31 cellular contexts compared by ENCODE assay signal in genomic region chr4:15385928-15386327, GRCh38. TPM values are rescaled to one million over a fixed set of nuclear protein-coding genes. Genes with fewer than 3 reads are reported as not detected.
DNase-seq lines count a peak whose midpoint lies in the region; ATAC-seq and TF ChIP-seq lines count a peak whose summit lies in the region.
"Had no signal": no experiment of that assay in that cellular context is flagged by ENCODE, and none has a peak within 500 bp of the region (broad histone marks: within the 10 kb centered on the region; RNA-seq: fewer than 3 reads in every experiment).

No MANE protein-coding gene starts in this region.

- H3K36me3 ChIP-seq in ascending aorta: no peaks in the 10 kb centered on the region
- no peaks in the 10 kb centered on the region for H3K36me3 ChIP-seq in upper lobe of right lung
- H3K36me3 ChIP-seq: adrenal gland, BLaER1, brain microvascular endothelial cell, colonic mucosa, vagina had no signal

- no peak overlapping the region for H3K4me3 Mint-ChIP-seq in immature natural killer cell
- H3K4me3 Mint-ChIP-seq: activated CD4-positive, alpha-beta memory T cell treated with anti-CD3 and anti-CD28 coated beads for 36 hours; activated naive CD4-positive, alpha-beta T cell treated with anti-CD3 and anti-CD28 coated beads for 36 hours; nephron; T-helper 2 cell treated with Interferon-gamma antibody and Interleukin-4, amounts not matched to agents 5 μg/mL and 100 μg/mL, for 36 hours had no signal

- H3K27ac Mint-ChIP-seq in immature natural killer cell: no peak overlapping the region
- H3K27ac Mint-ChIP-seq: activated CD4-positive, alpha-beta memory T cell treated with anti-CD3 and anti-CD28 coated beads for 36 hours; activated naive CD4-positive, alpha-beta T cell treated with anti-CD3 and anti-CD28 coated beads for 36 hours; nephron; T-helper 2 cell treated with Interferon-gamma antibody and Interleukin-4, amounts not matched to agents 5 μg/mL and 100 μg/mL, for 36 hours had no signal

- peak overlapping the region in 1 of 2 donors; percentile 50 for H3K4me3 ChIP-seq in ascending aorta
- H3K4me3 ChIP-seq in upper lobe of right lung: no peak overlapping the region
- H3K4me3 ChIP-seq: adrenal gland, BLaER1, colonic mucosa, vagina had no signal

- peaks cover 0 to 2% (median 0%) of the 10 kb centered on the region in 6 donors for H3K9me3 Mint-ChIP-seq in immature natural killer cell
- H3K9me3 Mint-ChIP-seq: activated CD4-positive, alpha-beta memory T cell treated with anti-CD3 and anti-CD28 coated beads for 36 hours; activated naive CD4-positive, alpha-beta T cell treated with anti-CD3 and anti-CD28 coated beads for 36 hours; nephron; T-helper 2 cell treated with Interferon-gamma antibody and Interleukin-4, amounts not matched to agents 5 μg/mL and 100 μg/mL, for 36 hours had no signal

- no peaks in the 10 kb centered on the region for H3K4me1 Mint-ChIP-seq in immature natural killer cell

- H3K9me3 ChIP-seq in ascending aorta (no peaks in the 10 kb centered on the region), upper lobe of right lung (no peaks in the 10 kb centered on the region)
- H3K9me3 ChIP-seq: adrenal gland, BLaER1, colonic mucosa, vagina had no signal

- H3K27ac ChIP-seq in ascending aorta: peak overlapping the region; percentile 75 to 86
- no peak overlapping the region for H3K27ac ChIP-seq in upper lobe of right lung
- H3K27ac ChIP-seq: adrenal gland, BLaER1, brain microvascular endothelial cell, colonic mucosa, vagina had no signal

- no peak for TF ChIP-seq CTCF in ascending aorta (IDR thresholded peaks at IDR 0.05)
- no peak for TF ChIP-seq CTCF in upper lobe of right lung (IDR thresholded peaks at IDR 0.05)

- DNase-seq in ascending aorta (ENCODE audit: low spot score in 2 of 2) (peak in 1 of 2 donors; percentile 81), globus pallidus (ENCODE audit: low spot score) (peak; percentile 25), midbrain (lab: John Stamatoyannopoulos, UW) (peak; percentile 8), upper lobe of right lung (no peak), amniotic stem cell (lab: John Stamatoyannopoulos, UW) (no peak), immature natural killer cell (no peak)
- DNase-seq: activated CD4-positive, alpha-beta memory T cell treated with anti-CD3 and anti-CD28 coated beads for 36 hours; activated CD4-positive, CD25-positive, alpha-beta regulatory T cell treated with anti-CD3 and anti-CD28 coated beads, Interleukin-2, amount 50 U/mL, for 72 hours; activated naive CD4-positive, alpha-beta T cell treated with anti-CD3 and anti-CD28 coated beads for 36 hours; adrenal gland; brain microvascular endothelial cell; colonic mucosa; DMS79; effector CD8-positive, alpha-beta T cell; GF-D8; glutamatergic neuron; GOT3; NCI-H1694; NCI-H82; retina; stimulated activated CD4-positive, alpha-beta T cell treated with anti-CD3 and anti-CD28 coated beads, Interleukin-2, amount 100 ng/mL, for 24 hours; stimulated activated naive CD8-positive, alpha-beta T cell treated with anti-CD3 and anti-CD28 coated beads, Interleukin-15, Interleukin-2, amounts not matched to agents 100 U/mL and 50 U/mL, for 24 hours had no signal

- H3K27me3 Mint-ChIP-seq in immature natural killer cell (ENCODE audit: low read depth in 3 of 3): peaks cover 0 to 11% (median 3%) of the 10 kb centered on the region in 3 donors
- H3K27me3 Mint-ChIP-seq: activated CD4-positive, alpha-beta memory T cell treated with anti-CD3 and anti-CD28 coated beads for 36 hours had no signal

- intact Hi-C loops in ascending aorta (cut with DNase I) (loop anchor here (2.0 kb wide), 1 partner anchor 17 kb away; no protein-coding TSS in a partner anchor), upper lobe of right lung (cut with DNase I) (no loop called here)

- H3K4me1 ChIP-seq in ascending aorta (peaks cover 13 to 50% of the 10 kb centered on the region in 2 donors), upper lobe of right lung (peaks cover 4% of the 10 kb centered on the region)
- H3K4me1 ChIP-seq: adrenal gland, BLaER1, colonic mucosa had no signal

- peaks cover 0 to 2% (median 0%) of the 10 kb centered on the region in 3 donors for H3K36me3 Mint-ChIP-seq in immature natural killer cell
- H3K36me3 Mint-ChIP-seq: activated CD4-positive, alpha-beta memory T cell treated with anti-CD3 and anti-CD28 coated beads for 36 hours had no signal

- H3K27me3 ChIP-seq in ascending aorta: no peaks in the 10 kb centered on the region
- H3K27me3 ChIP-seq in upper lobe of right lung: no peaks in the 10 kb centered on the region
- H3K27me3 ChIP-seq: adrenal gland, BLaER1, brain microvascular endothelial cell, colonic mucosa, vagina had no signal

- peak; percentile 55 for ATAC-seq in upper lobe of right lung
- no peak for ATAC-seq in HG03521 (IDR thresholded peaks at IDR 0.05; ENCODE audit: unreplicated experiment)
- ATAC-seq: stimulated activated naive CD8-positive, alpha-beta T cell treated with anti-CD3 and anti-CD28 coated beads, Interleukin-15, Interleukin-2, amounts not matched to agents 100 U/mL and 50 U/mL, for 24 hours had no signal

RNA-seq across cellular contexts. Expression of gene C1QTNF7, which starts 41.9 kb away (rescaled TPM):
- 23.2 TPM for total RNA-seq in ascending aorta
- 15.1 TPM for total RNA-seq in upper lobe of right lung
- polyA plus RNA-seq in immature natural killer cell: not detected
- total RNA-seq: activated CD4-positive, alpha-beta memory T cell treated with anti-CD3 and anti-CD28 coated beads for 36 hours; activated naive CD4-positive, alpha-beta T cell treated with anti-CD3 and anti-CD28 coated beads for 36 hours; HT-29; kidney epithelial cell; lung microvascular endothelial cell; NCI-H460 had no signal

Comparison
In these comparisons a context has a peak if more than half of its experiments do, and no peak if none do; other contexts are left out.
1. DNase-seq: peak in globus pallidus (single experiment) and midbrain (single experiment); none in upper lobe of right lung (single experiment), amniotic stem cell (single experiment) and immature natural killer cell (0 of 3).